1 cellular context compared by ENCODE assay signal in the genomic region with DNA sequence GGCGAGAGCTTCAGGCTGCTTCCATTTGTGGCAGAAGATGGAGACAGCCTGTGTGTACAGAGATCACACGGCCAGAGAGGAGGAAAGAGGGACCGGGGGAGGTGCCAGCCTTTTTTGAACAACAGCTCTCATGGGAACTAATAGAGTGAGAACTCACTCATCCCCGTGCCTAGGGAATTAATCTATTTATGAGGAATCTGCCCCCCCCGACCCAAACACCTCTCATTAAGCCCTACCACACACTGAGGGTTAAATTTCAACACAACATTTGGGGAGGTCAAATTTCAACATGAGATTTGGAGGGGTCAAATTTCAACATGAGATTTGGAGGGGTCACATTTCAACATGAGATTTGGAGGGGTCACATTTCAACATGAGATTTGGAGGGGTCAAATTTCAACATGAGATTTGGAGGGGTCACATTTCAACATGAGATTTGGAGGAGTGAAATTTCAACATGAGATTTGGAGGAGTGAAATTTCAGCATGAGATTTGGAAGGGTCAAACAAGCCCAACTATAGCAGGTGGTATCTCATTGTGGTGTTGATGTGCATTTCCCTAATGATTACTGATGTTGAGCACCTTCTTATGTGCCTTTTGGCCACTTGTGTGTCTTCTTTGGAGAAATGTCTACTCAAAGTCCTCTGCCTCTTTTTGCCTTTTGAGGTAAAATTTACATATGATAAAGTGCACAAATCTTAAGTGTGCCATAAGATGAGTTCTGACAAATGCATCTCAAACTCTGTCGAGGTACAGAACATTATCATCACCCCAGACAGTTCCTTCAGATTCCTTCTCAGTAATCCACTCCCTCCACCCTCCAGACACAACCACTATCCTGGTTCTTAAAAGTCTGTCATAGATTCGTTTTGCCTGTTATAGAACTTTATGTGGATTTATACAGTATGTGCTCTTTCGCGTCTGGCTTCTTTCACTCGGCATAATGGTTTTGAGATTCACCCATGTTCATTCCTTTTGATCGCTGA.
TF ChIP-seq lines count a peak whose summit lies in the region.

No MANE protein-coding gene starts in this region.

TF ChIP-seq in HEK293, 187 proteins besides CTCF, POLR2A, EP300 and RAD21 (continued from another document and continues in another):
- TF ChIP-seq GLIS1 (tag by site-specific recombination; IDR thresholded peaks at IDR 0.05): peak; percentile 94
- no peak for TF ChIP-seq SETDB1 (IDR thresholded peaks at IDR 0.05; ENCODE audit: insufficient read length, low read length)
- TF ChIP-seq, protein P1, sequence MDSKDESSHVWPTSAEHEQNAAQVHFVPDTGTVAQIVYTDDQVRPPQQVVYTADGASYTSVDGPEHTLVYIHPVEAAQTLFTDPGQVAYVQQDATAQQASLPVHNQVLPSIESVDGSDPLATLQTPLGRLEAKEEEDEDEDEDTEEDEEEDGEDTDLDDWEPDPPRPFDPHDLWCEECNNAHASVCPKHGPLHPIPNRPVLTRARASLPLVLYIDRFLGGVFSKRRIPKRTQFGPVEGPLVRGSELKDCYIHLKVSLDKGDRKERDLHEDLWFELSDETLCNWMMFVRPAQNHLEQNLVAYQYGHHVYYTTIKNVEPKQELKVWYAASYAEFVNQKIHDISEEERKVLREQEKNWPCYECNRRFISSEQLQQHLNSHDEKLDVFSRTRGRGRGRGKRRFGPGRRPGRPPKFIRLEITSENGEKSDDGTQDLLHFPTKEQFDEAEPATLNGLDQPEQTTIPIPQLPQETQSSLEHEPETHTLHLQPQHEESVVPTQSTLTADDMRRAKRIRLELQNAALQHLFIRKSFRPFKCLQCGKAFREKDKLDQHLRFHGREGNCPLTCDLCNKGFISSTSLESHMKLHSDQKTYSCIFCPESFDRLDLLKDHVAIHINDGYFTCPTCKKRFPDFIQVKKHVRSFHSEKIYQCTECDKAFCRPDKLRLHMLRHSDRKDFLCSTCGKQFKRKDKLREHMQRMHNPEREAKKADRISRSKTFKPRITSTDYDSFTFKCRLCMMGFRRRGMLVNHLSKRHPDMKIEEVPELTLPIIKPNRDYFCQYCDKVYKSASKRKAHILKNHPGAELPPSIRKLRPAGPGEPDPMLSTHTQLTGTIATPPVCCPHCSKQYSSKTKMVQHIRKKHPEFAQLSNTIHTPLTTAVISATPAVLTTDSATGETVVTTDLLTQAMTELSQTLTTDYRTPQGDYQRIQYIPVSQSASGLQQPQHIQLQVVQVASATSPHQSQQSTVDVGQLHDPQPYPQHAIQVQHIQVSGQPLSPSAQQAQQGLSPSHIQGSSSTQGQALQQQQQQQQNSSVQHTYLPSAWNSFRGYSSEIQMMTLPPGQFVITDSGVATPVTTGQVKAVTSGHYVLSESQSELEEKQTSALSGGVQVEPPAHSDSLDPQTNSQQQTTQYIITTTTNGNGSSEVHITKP (tag by site-specific recombination; IDR thresholded peaks at IDR 0.05): peak; percentile 83
- TF ChIP-seq ZNF664 (tag by site-specific recombination; IDR thresholded peaks at IDR 0.05): no peak
- TF ChIP-seq ZNF548 (tag by site-specific recombination; IDR thresholded peaks at IDR 0.05): no peak
- TF ChIP-seq, protein P2, sequence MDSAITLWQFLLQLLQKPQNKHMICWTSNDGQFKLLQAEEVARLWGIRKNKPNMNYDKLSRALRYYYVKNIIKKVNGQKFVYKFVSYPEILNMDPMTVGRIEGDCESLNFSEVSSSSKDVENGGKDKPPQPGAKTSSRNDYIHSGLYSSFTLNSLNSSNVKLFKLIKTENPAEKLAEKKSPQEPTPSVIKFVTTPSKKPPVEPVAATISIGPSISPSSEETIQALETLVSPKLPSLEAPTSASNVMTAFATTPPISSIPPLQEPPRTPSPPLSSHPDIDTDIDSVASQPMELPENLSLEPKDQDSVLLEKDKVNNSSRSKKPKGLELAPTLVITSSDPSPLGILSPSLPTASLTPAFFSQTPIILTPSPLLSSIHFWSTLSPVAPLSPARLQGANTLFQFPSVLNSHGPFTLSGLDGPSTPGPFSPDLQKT (IDR thresholded peaks at IDR 0.05; ENCODE audit: borderline replicate concordance, low read depth, low read length): no peak
- TF ChIP-seq, protein P3, sequence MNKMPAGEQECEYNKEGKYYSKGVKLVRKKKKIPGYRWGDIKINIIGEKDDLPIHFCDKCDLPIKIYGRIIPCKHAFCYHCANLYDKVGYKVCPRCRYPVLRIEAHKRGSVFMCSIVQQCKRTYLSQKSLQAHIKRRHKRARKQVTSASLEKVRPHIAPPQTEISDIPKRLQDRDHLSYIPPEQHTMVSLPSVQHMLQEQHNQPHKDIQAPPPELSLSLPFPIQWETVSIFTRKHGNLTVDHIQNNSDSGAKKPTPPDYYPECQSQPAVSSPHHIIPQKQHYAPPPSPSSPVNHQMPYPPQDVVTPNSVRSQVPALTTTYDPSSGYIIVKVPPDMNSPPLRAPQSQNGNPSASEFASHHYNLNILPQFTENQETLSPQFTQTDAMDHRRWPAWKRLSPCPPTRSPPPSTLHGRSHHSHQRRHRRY (tag by site-specific recombination; IDR thresholded peaks at IDR 0.05): no peak
- no peak for TF ChIP-seq ZNF202 (tag by site-specific recombination; IDR thresholded peaks at IDR 0.05; ENCODE audit: borderline replicate concordance)
- no peak for TF ChIP-seq ZNF302 (tag by site-specific recombination; IDR thresholded peaks at IDR 0.05; ENCODE audit: low read depth)
- no peak for TF ChIP-seq ZNF558 (tag by site-specific recombination; IDR thresholded peaks at IDR 0.05)
- TF ChIP-seq, protein P4, sequence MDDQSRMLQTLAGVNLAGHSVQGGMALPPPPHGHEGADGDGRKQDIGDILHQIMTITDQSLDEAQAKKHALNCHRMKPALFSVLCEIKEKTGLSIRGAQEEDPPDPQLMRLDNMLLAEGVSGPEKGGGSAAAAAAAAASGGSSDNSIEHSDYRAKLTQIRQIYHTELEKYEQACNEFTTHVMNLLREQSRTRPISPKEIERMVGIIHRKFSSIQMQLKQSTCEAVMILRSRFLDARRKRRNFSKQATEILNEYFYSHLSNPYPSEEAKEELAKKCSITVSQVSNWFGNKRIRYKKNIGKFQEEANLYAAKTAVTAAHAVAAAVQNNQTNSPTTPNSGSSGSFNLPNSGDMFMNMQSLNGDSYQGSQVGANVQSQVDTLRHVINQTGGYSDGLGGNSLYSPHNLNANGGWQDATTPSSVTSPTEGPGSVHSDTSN (CRISPR knock-in tag; IDR thresholded peaks at IDR 0.05): no peak
- no peak for TF ChIP-seq ZNF792 (tag by site-specific recombination; IDR thresholded peaks at IDR 0.05)
- TF ChIP-seq, protein P5, sequence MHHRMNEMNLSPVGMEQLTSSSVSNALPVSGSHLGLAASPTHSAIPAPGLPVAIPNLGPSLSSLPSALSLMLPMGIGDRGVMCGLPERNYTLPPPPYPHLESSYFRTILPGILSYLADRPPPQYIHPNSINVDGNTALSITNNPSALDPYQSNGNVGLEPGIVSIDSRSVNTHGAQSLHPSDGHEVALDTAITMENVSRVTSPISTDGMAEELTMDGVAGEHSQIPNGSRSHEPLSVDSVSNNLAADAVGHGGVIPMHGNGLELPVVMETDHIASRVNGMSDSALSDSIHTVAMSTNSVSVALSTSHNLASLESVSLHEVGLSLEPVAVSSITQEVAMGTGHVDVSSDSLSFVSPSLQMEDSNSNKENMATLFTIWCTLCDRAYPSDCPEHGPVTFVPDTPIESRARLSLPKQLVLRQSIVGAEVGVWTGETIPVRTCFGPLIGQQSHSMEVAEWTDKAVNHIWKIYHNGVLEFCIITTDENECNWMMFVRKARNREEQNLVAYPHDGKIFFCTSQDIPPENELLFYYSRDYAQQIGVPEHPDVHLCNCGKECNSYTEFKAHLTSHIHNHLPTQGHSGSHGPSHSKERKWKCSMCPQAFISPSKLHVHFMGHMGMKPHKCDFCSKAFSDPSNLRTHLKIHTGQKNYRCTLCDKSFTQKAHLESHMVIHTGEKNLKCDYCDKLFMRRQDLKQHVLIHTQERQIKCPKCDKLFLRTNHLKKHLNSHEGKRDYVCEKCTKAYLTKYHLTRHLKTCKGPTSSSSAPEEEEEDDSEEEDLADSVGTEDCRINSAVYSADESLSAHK (tag by site-specific recombination; IDR thresholded peaks at IDR 0.05): peak; percentile 43; the same call in 1 of the 2 replicates
- TF ChIP-seq, protein P6, sequence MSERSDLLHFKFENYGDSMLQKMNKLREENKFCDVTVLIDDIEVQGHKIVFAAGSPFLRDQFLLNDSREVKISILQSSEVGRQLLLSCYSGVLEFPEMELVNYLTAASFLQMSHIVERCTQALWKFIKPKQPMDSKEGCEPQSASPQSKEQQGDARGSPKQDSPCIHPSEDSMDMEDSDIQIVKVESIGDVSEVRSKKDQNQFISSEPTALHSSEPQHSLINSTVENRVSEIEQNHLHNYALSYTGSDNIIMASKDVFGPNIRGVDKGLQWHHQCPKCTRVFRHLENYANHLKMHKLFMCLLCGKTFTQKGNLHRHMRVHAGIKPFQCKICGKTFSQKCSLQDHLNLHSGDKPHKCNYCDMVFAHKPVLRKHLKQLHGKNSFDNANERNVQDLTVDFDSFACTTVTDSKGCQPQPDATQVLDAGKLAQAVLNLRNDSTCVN (tag by site-specific recombination; optimal IDR thresholded peaks at IDR 0.05): no peak
- no peak for TF ChIP-seq ZSCAN16 (tag by site-specific recombination; IDR thresholded peaks at IDR 0.05)
- TF ChIP-seq ZNF658 (tag by site-specific recombination; IDR thresholded peaks at IDR 0.05): no peak
- TF ChIP-seq ZNF837 (tag by site-specific recombination; IDR thresholded peaks at IDR 0.05): no peak
- no peak for TF ChIP-seq ZNF660 (tag by site-specific recombination; IDR thresholded peaks at IDR 0.05)
- TF ChIP-seq, protein P7, sequence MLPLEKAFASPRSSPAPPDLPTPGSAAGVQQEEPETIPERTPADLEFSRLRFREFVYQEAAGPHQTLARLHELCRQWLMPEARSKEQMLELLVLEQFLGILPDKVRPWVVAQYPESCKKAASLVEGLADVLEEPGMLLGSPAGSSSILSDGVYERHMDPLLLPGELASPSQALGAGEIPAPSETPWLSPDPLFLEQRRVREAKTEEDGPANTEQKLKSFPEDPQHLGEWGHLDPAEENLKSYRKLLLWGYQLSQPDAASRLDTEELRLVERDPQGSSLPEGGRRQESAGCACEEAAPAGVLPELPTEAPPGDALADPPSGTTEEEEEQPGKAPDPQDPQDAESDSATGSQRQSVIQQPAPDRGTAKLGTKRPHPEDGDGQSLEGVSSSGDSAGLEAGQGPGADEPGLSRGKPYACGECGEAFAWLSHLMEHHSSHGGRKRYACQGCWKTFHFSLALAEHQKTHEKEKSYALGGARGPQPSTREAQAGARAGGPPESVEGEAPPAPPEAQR (tag by site-specific recombination; IDR thresholded peaks at IDR 0.05): no peak
- no peak for TF ChIP-seq BCL11A (tag by site-specific recombination; IDR thresholded peaks at IDR 0.05; ENCODE audit: low read depth)
- peak; percentile 56; the same call in 1 of the 2 replicates for TF ChIP-seq ZEB2 (tag by site-specific recombination; IDR thresholded peaks at IDR 0.05)
- TF ChIP-seq ZBTB48 (tag by site-specific recombination; IDR thresholded peaks at IDR 0.05): no peak
- TF ChIP-seq ZNF133 (tag by site-specific recombination; IDR thresholded peaks at IDR 0.05): no peak
- no peak for TF ChIP-seq GLI4 (tag by site-specific recombination; IDR thresholded peaks at IDR 0.05)
- TF ChIP-seq KLF8 (tag by site-specific recombination; IDR thresholded peaks at IDR 0.05): peak; percentile 48; the same call in 1 of the 2 replicates
- TF ChIP-seq TCF7L2 (IDR thresholded peaks at IDR 0.05; ENCODE audit: borderline replicate concordance, low read depth, low read length): no peak
- TF ChIP-seq SP7 (tag by site-specific recombination; IDR thresholded peaks at IDR 0.05): peak; percentile 87
- TF ChIP-seq ZNF221 (tag by site-specific recombination; IDR thresholded peaks at IDR 0.05; ENCODE audit: borderline replicate concordance): no peak
- no peak for TF ChIP-seq HOXA7 (CRISPR knock-in tag; IDR thresholded peaks at IDR 0.05; ENCODE audit: borderline replicate concordance)
- no peak for TF ChIP-seq ZNF394 (tag by site-specific recombination; IDR thresholded peaks at IDR 0.05; ENCODE audit: borderline replicate concordance)
- TF ChIP-seq ZNF473 (tag by site-specific recombination; IDR thresholded peaks at IDR 0.05): no peak
- no peak for TF ChIP-seq GLIS2 (tag by site-specific recombination; IDR thresholded peaks at IDR 0.05)
- no peak for TF ChIP-seq ZNF175 (tag by site-specific recombination; IDR thresholded peaks at IDR 0.05)
- TF ChIP-seq ZNF10 (tag by site-specific recombination; IDR thresholded peaks at IDR 0.05): no peak
- TF ChIP-seq, protein P8, sequence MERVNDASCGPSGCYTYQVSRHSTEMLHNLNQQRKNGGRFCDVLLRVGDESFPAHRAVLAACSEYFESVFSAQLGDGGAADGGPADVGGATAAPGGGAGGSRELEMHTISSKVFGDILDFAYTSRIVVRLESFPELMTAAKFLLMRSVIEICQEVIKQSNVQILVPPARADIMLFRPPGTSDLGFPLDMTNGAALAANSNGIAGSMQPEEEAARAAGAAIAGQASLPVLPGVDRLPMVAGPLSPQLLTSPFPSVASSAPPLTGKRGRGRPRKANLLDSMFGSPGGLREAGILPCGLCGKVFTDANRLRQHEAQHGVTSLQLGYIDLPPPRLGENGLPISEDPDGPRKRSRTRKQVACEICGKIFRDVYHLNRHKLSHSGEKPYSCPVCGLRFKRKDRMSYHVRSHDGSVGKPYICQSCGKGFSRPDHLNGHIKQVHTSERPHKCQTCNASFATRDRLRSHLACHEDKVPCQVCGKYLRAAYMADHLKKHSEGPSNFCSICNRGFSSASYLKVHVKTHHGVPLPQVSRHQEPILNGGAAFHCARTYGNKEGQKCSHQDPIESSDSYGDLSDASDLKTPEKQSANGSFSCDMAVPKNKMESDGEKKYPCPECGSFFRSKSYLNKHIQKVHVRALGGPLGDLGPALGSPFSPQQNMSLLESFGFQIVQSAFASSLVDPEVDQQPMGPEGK (tag by site-specific recombination; IDR thresholded peaks at IDR 0.05): peak; percentile 53
- TF ChIP-seq ZNF335 (tag by site-specific recombination; conservative IDR thresholded peaks at IDR 0.05): no peak
- TF ChIP-seq ZNF169 (tag by site-specific recombination; IDR thresholded peaks at IDR 0.05): no peak
- peak; percentile 79 for TF ChIP-seq ZBTB17 (tag by site-specific recombination; IDR thresholded peaks at IDR 0.05)
- TF ChIP-seq ZNF677 (tag by site-specific recombination; IDR thresholded peaks at IDR 0.05): no peak
- TF ChIP-seq, protein P9, sequence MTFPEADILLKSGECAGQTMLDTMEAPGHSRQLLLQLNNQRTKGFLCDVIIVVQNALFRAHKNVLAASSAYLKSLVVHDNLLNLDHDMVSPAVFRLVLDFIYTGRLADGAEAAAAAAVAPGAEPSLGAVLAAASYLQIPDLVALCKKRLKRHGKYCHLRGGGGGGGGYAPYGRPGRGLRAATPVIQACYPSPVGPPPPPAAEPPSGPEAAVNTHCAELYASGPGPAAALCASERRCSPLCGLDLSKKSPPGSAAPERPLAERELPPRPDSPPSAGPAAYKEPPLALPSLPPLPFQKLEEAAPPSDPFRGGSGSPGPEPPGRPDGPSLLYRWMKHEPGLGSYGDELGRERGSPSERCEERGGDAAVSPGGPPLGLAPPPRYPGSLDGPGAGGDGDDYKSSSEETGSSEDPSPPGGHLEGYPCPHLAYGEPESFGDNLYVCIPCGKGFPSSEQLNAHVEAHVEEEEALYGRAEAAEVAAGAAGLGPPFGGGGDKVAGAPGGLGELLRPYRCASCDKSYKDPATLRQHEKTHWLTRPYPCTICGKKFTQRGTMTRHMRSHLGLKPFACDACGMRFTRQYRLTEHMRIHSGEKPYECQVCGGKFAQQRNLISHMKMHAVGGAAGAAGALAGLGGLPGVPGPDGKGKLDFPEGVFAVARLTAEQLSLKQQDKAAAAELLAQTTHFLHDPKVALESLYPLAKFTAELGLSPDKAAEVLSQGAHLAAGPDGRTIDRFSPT (tag by site-specific recombination; IDR thresholded peaks at IDR 0.05): 0 out of 2 replicates have a peak, but pooled peaks have one; percentile 44
